ENCODE assay signal across 9 cellular contexts in the genomic region with DNA sequence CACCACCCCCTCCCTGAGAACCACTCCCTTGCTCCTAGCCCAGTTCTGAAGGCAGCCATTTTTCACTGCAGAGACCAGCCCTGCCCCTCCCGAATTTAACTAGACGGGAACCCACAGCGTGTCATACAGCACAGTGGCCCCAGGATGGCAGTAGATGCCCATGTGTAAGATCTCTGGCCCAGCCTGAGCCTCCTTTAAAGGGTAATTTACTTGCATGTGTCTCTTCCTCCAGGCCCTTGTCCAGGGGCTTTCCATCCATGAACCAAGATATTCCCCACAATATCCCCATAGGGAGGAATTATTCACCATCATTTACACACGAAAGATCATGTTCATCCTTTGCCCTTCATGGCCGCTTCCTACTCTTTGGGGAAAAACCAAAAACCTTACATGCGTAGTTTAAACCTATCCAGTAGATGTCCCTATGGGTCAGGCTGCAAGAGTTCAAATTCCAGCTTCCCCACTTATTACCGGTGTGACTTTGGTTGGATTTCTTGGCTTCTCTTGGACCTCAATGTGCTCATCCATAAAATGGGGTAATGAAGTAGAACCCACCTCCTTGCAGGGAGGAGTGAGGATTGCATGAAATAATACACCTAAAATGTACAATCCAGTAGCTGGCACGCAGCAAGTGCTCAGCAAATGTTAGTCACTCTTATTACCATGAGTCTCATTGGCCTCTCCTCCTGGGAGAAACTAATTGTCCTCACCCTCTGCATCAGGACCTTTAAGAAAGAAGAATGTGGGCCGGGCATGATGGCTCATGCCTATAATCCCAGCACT. TPM values are rescaled to one million over a fixed set of nuclear protein-coding genes. Genes with fewer than 3 reads are reported as not detected.
DNase-seq lines count a peak whose midpoint lies in the region; ATAC-seq lines count a peak whose summit lies in the region.
"Had no signal": no experiment of that assay in that cellular context is flagged by ENCODE, and none has a peak within 500 bp of the region (broad histone marks: within the 10 kb centered on the region; RNA-seq: fewer than 3 reads in every experiment).

No MANE protein-coding gene starts in this region.

- no peak overlapping the region for H3K27ac Mint-ChIP-seq in memory B cell

- H3K9me3 Mint-ChIP-seq in memory B cell: no peaks in the 10 kb centered on the region

- no peak overlapping the region for H3K4me3 Mint-ChIP-seq in memory B cell

- ATAC-seq in HG03342 (IDR thresholded peaks at IDR 0.05; ENCODE audit: unreplicated experiment) (peak; percentile 52), memory B cell (ENCODE audit: low read depth) (peak; percentile 95), HG03520 (IDR thresholded peaks at IDR 0.05; ENCODE audit: unreplicated experiment) (no peak)

- peak; percentile 65 for DNase-seq in DMS53 treated with DMSO at 0.1 percent for 48 hours (lab: John Stamatoyannopoulos, UW; ENCODE audit: unreplicated experiment)
- peak; percentile 81 for DNase-seq in NCI-H460 (ENCODE audit: extremely low read depth, low read depth)
- DNase-seq in activated CD4-positive, alpha-beta T cell treated with anti-CD3 and anti-CD28 coated beads for 4 hours: peak; percentile 22 to 27
- peak; percentile 10 for DNase-seq in effector CD8-positive, alpha-beta T cell (lab: John Stamatoyannopoulos, UW)
- peak; percentile 32 to 34 for DNase-seq in memory B cell (ENCODE audit: low spot score in 2 of 2)
- peak; percentile 3 for DNase-seq in stimulated activated CD8-positive, alpha-beta memory T cell treated with anti-CD3 and anti-CD28 coated beads, Interleukin-12 subunit alpha, Interleukin-12 subunit beta, amount 100 ng/mL, for 4 hours (ENCODE audit: low read depth)

- peaks cover 5% of the 10 kb centered on the region for H3K4me1 Mint-ChIP-seq in memory B cell

- H3K36me3 Mint-ChIP-seq in memory B cell: no peaks in the 10 kb centered on the region

- peaks cover 18% of the 10 kb centered on the region for H3K27me3 Mint-ChIP-seq in memory B cell

RNA-seq across cellular contexts. Expression of gene LACTBL1, which starts 4.0 kb away (rescaled TPM):
- total RNA-seq in NCI-H460 (2014; rRNA removed; shearing (Covaris generic)): not detected in 2 replicates
- polyA plus RNA-seq in NCI-H460 (2014; cell fraction: nucleus; rRNA removed): not detected in 2 replicates
- polyA plus RNA-seq: adipose tissue had no signal

RNA-seq across cellular contexts. Expression of gene TEX46, which starts 39.0 kb away (rescaled TPM):
- total RNA-seq in NCI-H460 (2014; rRNA removed; shearing (Covaris generic)): not detected in 2 replicates
- polyA plus RNA-seq in NCI-H460 (2014; cell fraction: nucleus; rRNA removed): not detected in 2 replicates
- polyA plus RNA-seq: adipose tissue had no signal

RNA-seq across cellular contexts. Expression of gene KDM1A, which starts 42.6 kb away (rescaled TPM):
- total RNA-seq in NCI-H460 (2014; rRNA removed; shearing (Covaris generic)): 81.3 and 87.2 TPM in 2 replicates
- 86.3 and 97.7 TPM in 2 replicates for polyA plus RNA-seq in NCI-H460 (2014; cell fraction: nucleus; rRNA removed)

Comparison
In these comparisons a context has a peak if more than half of its experiments do, and no peak if none do; other contexts are left out.
1. DNase-seq: peak in every context shown above with its lines; median percentile 81 in NCI-H460; 65 in DMS53 treated with DMSO at 0.1 percent for 48 hours; 33 in memory B cell; 24 in activated CD4-positive, alpha-beta T cell treated with anti-CD3 and anti-CD28 coated beads for 4 hours; 10 in effector CD8-positive, alpha-beta T cell; 3 in stimulated activated CD8-positive, alpha-beta memory T cell treated with anti-CD3 and anti-CD28 coated beads, Interleukin-12 subunit alpha, Interleukin-12 subunit beta, amount 100 ng/mL, for 4 hours.